In the genomic region with DNA sequence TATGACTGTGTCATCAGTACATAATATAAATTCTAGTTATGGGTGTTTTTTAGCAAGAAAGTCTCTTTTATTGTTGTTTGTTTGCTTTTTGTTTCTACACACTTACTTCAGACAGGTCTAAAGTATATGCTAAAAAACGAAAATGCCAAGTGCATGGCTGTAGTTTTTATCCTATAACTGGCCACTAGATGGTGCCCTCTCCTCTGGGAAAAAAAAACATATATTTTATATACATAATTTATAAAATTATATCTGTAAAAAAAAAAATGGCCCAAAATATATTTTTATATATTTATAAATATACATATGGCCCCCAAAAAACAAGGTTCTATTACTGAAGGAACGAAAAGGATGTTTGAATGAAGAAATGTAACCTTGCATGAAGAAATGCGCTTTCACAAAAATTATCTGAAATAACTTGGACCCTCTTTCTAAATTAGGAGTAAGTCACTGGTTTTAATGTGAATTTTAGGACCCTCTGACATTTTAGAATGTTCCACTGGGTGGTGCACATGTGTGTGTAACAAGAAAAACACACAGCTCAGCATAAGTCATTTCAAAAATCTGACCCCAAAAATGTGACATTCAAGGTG, we compare ENCODE assay signal across 9 cellular contexts.
DNase-seq lines count a peak whose midpoint lies in the region; ATAC-seq and TF ChIP-seq lines count a peak whose summit lies in the region.
"Had no signal": no experiment of that assay in that cellular context is flagged by ENCODE, and none has a peak within 500 bp of the region (broad histone marks: within the 10 kb centered on the region; RNA-seq: fewer than 3 reads in every experiment).

No MANE protein-coding gene starts in this region.

- no peak overlapping the region for H2AFZ ChIP-seq in neuronal stem cell (ENCODE audit: low read length)

- intact Hi-C loops in CD4-positive, alpha-beta T cell (cut with DNase I, micrococcal nuclease), result loop anchor here (1.0 to 10.0 kb wide), 6 partner anchors 217 to 1032 kb away; no protein-coding TSS in a partner anchor
- intact Hi-C loops in esophagus squamous epithelium (cut with DNase I) (no loop called here), upper lobe of right lung (cut with DNase I) (no loop called here)

- H3K4me2 ChIP-seq in neuronal stem cell (ENCODE audit: insufficient read depth, low read length, poor library complexity, severe bottlenecking), result no peak overlapping the region

- no peaks in the 10 kb centered on the region for H3K9me3 Mint-ChIP-seq in CD4-positive, alpha-beta T cell
- H3K9me3 Mint-ChIP-seq: IgD-negative memory B cell had no signal

- H3K4ac ChIP-seq in neuronal stem cell (ENCODE audit: low read length), result no peak overlapping the region

- no peak overlapping the region for H2BK5ac ChIP-seq in neuronal stem cell (ENCODE audit: low read length)

- no peak overlapping the region for H2BK12ac ChIP-seq in neuronal stem cell (ENCODE audit: low read length)

- TF ChIP-seq CTCF in CD4-positive, alpha-beta T cell (IDR thresholded peaks at IDR 0.05), result peak; percentile 89
- TF ChIP-seq CTCF in Peyer's patch (IDR thresholded peaks at IDR 0.05) (peak; percentile 25 to 72 (median 44)), esophagus squamous epithelium (IDR thresholded peaks at IDR 0.05) (peak in 5 of 6 experiments; percentile 42 to 67 (median 50)), upper lobe of right lung (IDR thresholded peaks at IDR 0.05) (peak; percentile 68)

- H3K27me3 ChIP-seq in CD4-positive, alpha-beta T cell (ENCODE audit: control insufficient read depth, insufficient read depth, low read length), result no peaks in the 10 kb centered on the region
- H3K27me3 ChIP-seq in Peyer's patch (no peaks in the 10 kb centered on the region), esophagus squamous epithelium (no peaks in the 10 kb centered on the region), upper lobe of right lung (no peaks in the 10 kb centered on the region), neuronal stem cell (ENCODE audit: control insufficient read depth in 3 of 3, insufficient read depth in 3 of 3, low read depth in 1 of 3, low read length in 3 of 3) (no peaks in the 10 kb centered on the region)

- CTCF ChIA-PET in CD4-positive, alpha-beta T cell (lab: Charles Lee), result no interaction called here

- no peak overlapping the region for H3K9ac ChIP-seq in neuronal stem cell (ENCODE audit: low read depth, low read length, poor library complexity)

- H3K27ac Mint-ChIP-seq in CD4-positive, alpha-beta T cell, result no peak overlapping the region
- H3K27ac Mint-ChIP-seq: IgD-negative memory B cell had no signal

- no peak overlapping the region for H2BK120ac ChIP-seq in neuronal stem cell (ENCODE audit: low read depth, low read length)

- H3K9me3 ChIP-seq in CD4-positive, alpha-beta T cell (ENCODE audit: control insufficient read depth, low read length), result no peaks in the 10 kb centered on the region
- no peaks in the 10 kb centered on the region for H3K9me3 ChIP-seq in Peyer's patch
- H3K9me3 ChIP-seq in esophagus squamous epithelium, result no peaks in the 10 kb centered on the region
- H3K9me3 ChIP-seq in upper lobe of right lung, result no peaks in the 10 kb centered on the region
- no peaks in the 10 kb centered on the region for H3K9me3 ChIP-seq in neuronal stem cell (replicated peaks in 1 of 2; ENCODE audit: control insufficient read depth in 2 of 2, insufficient read depth in 1 of 2, low read depth in 1 of 2, low read length in 2 of 2)

- H3K18ac ChIP-seq in neuronal stem cell (ENCODE audit: low read length), result no peak overlapping the region

- H2BK15ac ChIP-seq in neuronal stem cell (ENCODE audit: low read length), result no peak overlapping the region

- H3K36me3 ChIP-seq in Peyer's patch (no peaks in the 10 kb centered on the region), esophagus squamous epithelium (no peaks in the 10 kb centered on the region), upper lobe of right lung (no peaks in the 10 kb centered on the region), neuronal stem cell (replicated peaks in 1 of 2; ENCODE audit: control insufficient read depth in 2 of 2, insufficient read depth in 2 of 2, low read length in 2 of 2) (no peaks in the 10 kb centered on the region)

- peaks cover 18% of the 10 kb centered on the region for H3K27me3 Mint-ChIP-seq in CD4-positive, alpha-beta T cell
- H3K27me3 Mint-ChIP-seq: IgD-negative memory B cell had no signal

- H3K4me3 Mint-ChIP-seq in CD4-positive, alpha-beta T cell, result no peak overlapping the region
- H3K4me3 Mint-ChIP-seq: IgD-negative memory B cell had no signal

- no peaks in the 10 kb centered on the region for H3K4me1 Mint-ChIP-seq in CD4-positive, alpha-beta T cell (ENCODE audit: low read depth)
- H3K4me1 Mint-ChIP-seq: IgD-negative memory B cell had no signal

- H3K36me3 Mint-ChIP-seq in CD4-positive, alpha-beta T cell (ENCODE audit: low read depth), result no peaks in the 10 kb centered on the region
- H3K36me3 Mint-ChIP-seq: IgD-negative memory B cell had no signal

- H3K14ac ChIP-seq in neuronal stem cell (ENCODE audit: low read length), result no peak overlapping the region

- no peaks in the 10 kb centered on the region for H3K79me1 ChIP-seq in neuronal stem cell (ENCODE audit: low read depth, low read length)

- H4K8ac ChIP-seq in neuronal stem cell (ENCODE audit: low read depth, low read length), result no peak overlapping the region

- H3K4me3 ChIP-seq in Peyer's patch (no peak overlapping the region), esophagus squamous epithelium (no peak overlapping the region), upper lobe of right lung (no peak overlapping the region), neuronal stem cell (ENCODE audit: low read length in 2 of 2) (no peak overlapping the region)

- H3K27ac ChIP-seq in CD4-positive, alpha-beta T cell (ENCODE audit: low read depth, low read length), result no peak overlapping the region
- H3K27ac ChIP-seq in Peyer's patch (no peak overlapping the region), esophagus squamous epithelium (no peak overlapping the region), upper lobe of right lung (no peak overlapping the region), neuronal stem cell (replicated peaks; ENCODE audit: low read length) (no peak overlapping the region)

- no peak overlapping the region for H3K23ac ChIP-seq in neuronal stem cell (ENCODE audit: low read depth, low read length, poor library complexity)

- WGBS in esophagus squamous epithelium, 2 donors, result 44% methylated on average over 3 of the region's 3 CpGs
- no CpG with 5 or more reads among the region's 3 CpGs for WGBS in neuronal stem cell (ENCODE audit: extremely low coverage in 2 of 2, insufficient read length in 2 of 2, insufficient replicate concordance in 1 of 2), 2 donors

- TF ChIP-seq POLR2A in Peyer's patch (IDR thresholded peaks at IDR 0.05) (no peak), esophagus squamous epithelium (IDR thresholded peaks at IDR 0.05) (no peak)

- ATAC-seq in CD4-positive, alpha-beta T cell (ENCODE audit: poor library complexity), result peak; percentile 54
- ATAC-seq in GM21526 (IDR thresholded peaks at IDR 0.05; ENCODE audit: low FRiP score, unreplicated experiment) (peak; percentile 55), upper lobe of right lung (peak; percentile 36), esophagus mucosa (no peak)

- H3K4me1 ChIP-seq in Peyer's patch, result no peaks in the 10 kb centered on the region
- peaks cover 0 to 4% (median 0%) of the 10 kb centered on the region in 3 donors for H3K4me1 ChIP-seq in esophagus squamous epithelium
- peaks cover under 1% of the 10 kb centered on the region for H3K4me1 ChIP-seq in upper lobe of right lung
- no peaks in the 10 kb centered on the region for H3K4me1 ChIP-seq in neuronal stem cell (ENCODE audit: control insufficient read depth in 2 of 2, insufficient read depth in 1 of 2, low read depth in 1 of 2, low read length in 2 of 2)

- no peak overlapping the region for H2AK5ac ChIP-seq in neuronal stem cell (ENCODE audit: low read depth, low read length)

- no peak overlapping the region for H4K91ac ChIP-seq in neuronal stem cell (ENCODE audit: low read depth, low read length, poor library complexity)

- no peak for DNase-seq in CD4-positive, alpha-beta T cell
- DNase-seq in Peyer's patch (no peak), esophagus squamous epithelium (lab: John Stamatoyannopoulos, UW) (no peak), upper lobe of right lung (no peak), GF-D8 (lab: John Stamatoyannopoulos, UW) (no peak), neuronal stem cell (ENCODE audit: low spot score) (no peak)

- POLR2A ChIA-PET in CD4-positive, alpha-beta T cell (lab: Charles Lee), result no interaction called here

Comparison
In these comparisons a context has a peak if more than half of its experiments do, and no peak if none do; other contexts are left out.
1. intact Hi-C loops: an anchor here in CD4-positive, alpha-beta T cell (1.0 to 10.0 kb wide); none called in esophagus squamous epithelium and upper lobe of right lung.